Comparison of ENCODE assay signal across 16 cellular contexts in the genomic region with DNA sequence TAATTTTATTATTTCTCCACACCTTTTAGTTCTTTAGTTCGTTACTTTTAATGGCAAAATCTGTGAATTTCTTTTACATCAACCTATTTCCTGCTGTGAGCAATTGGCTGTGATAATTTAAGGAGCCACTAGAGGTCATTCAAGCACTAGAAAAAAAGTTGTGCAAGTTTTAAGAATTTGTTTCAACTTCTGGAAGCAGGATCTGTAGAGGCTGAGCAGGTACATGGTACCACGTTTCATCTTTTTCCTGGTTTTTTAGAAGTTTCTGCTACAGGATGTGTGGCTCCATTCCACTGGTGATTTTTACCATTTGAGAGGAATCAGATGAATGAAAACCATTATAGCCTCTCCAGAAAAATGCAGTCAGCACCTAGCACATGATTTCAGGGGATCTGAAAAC. TPM values are rescaled to one million over a fixed set of nuclear protein-coding genes. Genes with fewer than 3 reads are reported as not detected.
DNase-seq lines count a peak whose midpoint lies in the region; TF ChIP-seq lines count a peak whose summit lies in the region.
"Not testable (repeated sequence)": the region's sequence is repeated elsewhere in the genome, so short reads cannot be mapped to it uniquely, and the experiment has no call there.
"Had no signal": no experiment of that assay in that cellular context is flagged by ENCODE, and none has a peak within 500 bp of the region (broad histone marks: within the 10 kb centered on the region; RNA-seq: fewer than 3 reads in every experiment).

No MANE protein-coding gene starts in this region.

- not testable (repeated sequence) for H3K9me3 ChIP-seq in GM23248 (ENCODE audit: low read depth); endodermal cell (ENCODE audit: control insufficient read depth, low read length)

- not testable (repeated sequence) for H3K9ac ChIP-seq in GM23248; endodermal cell (ENCODE audit: extremely low read depth, low read length, poor library complexity, severe bottlenecking)

- not testable (repeated sequence) for H4K20me1 ChIP-seq in GM23248 (ENCODE audit: insufficient read depth)

- H3K79me2 ChIP-seq in GM23248 (ENCODE audit: insufficient read depth), result not testable (repeated sequence)

- H3K36me3 ChIP-seq in GM23248 (ENCODE audit: low read depth); endodermal cell (ENCODE audit: control insufficient read depth, insufficient read depth, low read length): not testable (repeated sequence)

- TF ChIP-seq CTCF in C4-2B (conservative IDR thresholded peaks at IDR 0.05) (peak; percentile 9; the same call in 1 of the 2 replicates), endodermal cell (conservative IDR thresholded peaks at IDR 0.05) (peak; percentile 13), neural crest cell (conservative IDR thresholded peaks at IDR 0.05) (peak; percentile 31)

- H3K4me3 Mint-ChIP-seq in endodermal cell, immature natural killer cell, neural crest cell: not testable (repeated sequence)

- not testable (repeated sequence) for H3K36me3 Mint-ChIP-seq in endodermal cell (ENCODE audit: low read depth); immature natural killer cell; neural crest cell (ENCODE audit: low read depth)

- H3K4me2 ChIP-seq in GM23248 (ENCODE audit: unreplicated experiment), result not testable (repeated sequence)

- H3K9me3 Mint-ChIP-seq in endodermal cell, immature natural killer cell, neural crest cell: not testable (repeated sequence)

- not testable (repeated sequence) for H3K9me2 ChIP-seq in GM23248 (ENCODE audit: insufficient read depth)

- in situ Hi-C loops in GM23248 (cut with MboI), result not testable (repeated sequence)

- H3K4me3 ChIP-seq in GM23248; endodermal cell (ENCODE audit: low read length): not testable (repeated sequence)

- H3K4me1 Mint-ChIP-seq in endodermal cell, immature natural killer cell, neural crest cell: not testable (repeated sequence)

- H3K27ac ChIP-seq in C4-2B; GM23248; endodermal cell (ENCODE audit: low read depth, low read length): not testable (repeated sequence)

- WGBS in GM23248 (ENCODE audit: low coverage in 1 of 2, low lambda C conversion rate in 2 of 2, missing lambda C conversion rate in 2 of 2), 2 experiments, result 0% methylated on average over 1 to 2 of the region's 2 CpGs
- WGBS in endodermal cell (ENCODE audit: insufficient coverage in 1 of 2, insufficient read length in 1 of 2), 2 experiments, result 18% methylated on average over 1 of the region's 2 CpGs; no CpG with 5 or more reads in 1 of the 2 experiments

- H3K4me1 ChIP-seq in GM23248 (ENCODE audit: insufficient read depth); endodermal cell (ENCODE audit: control insufficient read depth, insufficient read depth, low read length): not testable (repeated sequence)

- DNase-seq in GM23248 (peak; percentile 13), NCI-H460 (ENCODE audit: extremely low read depth, low read depth) (peak; percentile 0), amniotic epithelial cell (ENCODE audit: low read depth) (peak; percentile 3), immature natural killer cell (peak; percentile 0 to 27 (median 16))
- DNase-seq in endodermal cell; neural crest cell (ENCODE audit: low read depth, low spot score): not testable (repeated sequence)

- not testable (repeated sequence) for H3K27me3 ChIP-seq in GM23248 (replicated peaks; ENCODE audit: insufficient read depth); endodermal cell (ENCODE audit: control insufficient read depth, insufficient read depth, low read length, poor library complexity, severe bottlenecking)

- H3K27ac Mint-ChIP-seq in endodermal cell; immature natural killer cell; neural crest cell (ENCODE audit: unreplicated experiment): not testable (repeated sequence)

- H3K27me3 Mint-ChIP-seq in endodermal cell (ENCODE audit: insufficient read depth); immature natural killer cell (ENCODE audit: low read depth in 3 of 3); neural crest cell (ENCODE audit: low read depth): not testable (repeated sequence)

- H2AFZ ChIP-seq in GM23248, result not testable (repeated sequence)

- H3F3A ChIP-seq in GM23248 (ENCODE audit: insufficient read depth), result not testable (repeated sequence)

RNA-seq across cellular contexts. Expression of a gene that starts 4.8 kb away (rescaled TPM):
- total RNA-seq in GM23248 (2014; rRNA removed; shearing (Covaris generic)), result not detected in 2 replicates
- polyA plus RNA-seq in GM23248 (2016; fragmentation: Nextera tagmentation; extraction: Ambion mirVana) (not detected in 2 replicates), immature natural killer cell (under 1 TPM in 2 of 3 donors, not detected in 1; 0.16 to 0.20 TPM)
- 0.35 and 0.52 TPM in 2 replicates for total RNA-seq in NCI-H460 (2014; rRNA removed; shearing (Covaris generic))
- polyA plus RNA-seq in NCI-H460 (2014; cell fraction: nucleus; rRNA removed), result 2.4 and 6.5 TPM in 2 replicates
- total RNA-seq in endodermal cell (under 1 TPM; 0.20 to 0.58 TPM), neural crest cell (0.47 and 0.71 TPM in 2 replicates)
- 0.68 TPM for polyA plus RNA-seq in endodermal cell (2013, experiment 1 of 2)
- polyA plus RNA-seq in endodermal cell (2013, experiment 2 of 2), result 0.50 TPM
- total RNA-seq: activated T-helper 1 cell treated with anti-CD3 and anti-CD28 coated beads, Interleukin-12 subunit alpha, Interleukin-12 subunit beta, Interleukin-2, Interleukin-4 antibody, amounts not matched to agents 30 ng/mL and 10 ng/mL and 1 ng/mL, durations not matched to agents 14 hours and 24 hours and 36 hours; Calu3; epithelial cell of proximal tubule; HepG2; lung microvascular endothelial cell; ureter had no signal
- polyA plus RNA-seq: HepG2 had no signal

RNA-seq across cellular contexts. Expression of a gene that starts 47.3 kb away (rescaled TPM):
- total RNA-seq in GM23248 (2014; rRNA removed; shearing (Covaris generic)), result not detected in 2 replicates
- not detected in 2 replicates for polyA plus RNA-seq in GM23248 (2016; fragmentation: Nextera tagmentation; extraction: Ambion mirVana)
- total RNA-seq in NCI-H460 (2014; rRNA removed; shearing (Covaris generic)), result not detected in 2 replicates
- 0.42 TPM in 1 of 2 replicates, not detected in the other for polyA plus RNA-seq in NCI-H460 (2014; cell fraction: nucleus; rRNA removed)
- under 1 TPM in 1 of 2 donors, not detected in 1; 0.40 TPM for total RNA-seq in endodermal cell
- not detected for polyA plus RNA-seq in endodermal cell (2013, experiment 1 of 2)
- not detected for polyA plus RNA-seq in endodermal cell (2013, experiment 2 of 2)
- under 1 TPM in 1 of 3 donors, not detected in 2; 0.17 TPM for polyA plus RNA-seq in immature natural killer cell
- total RNA-seq in neural crest cell, result 0.32 and 0.54 TPM in 2 replicates
- total RNA-seq: Calu3, epithelial cell of proximal tubule, HepG2, lung microvascular endothelial cell, Peyer's patch, temporal lobe, ureter had no signal
- polyA plus RNA-seq: right cardiac atrium had no signal
